In the genomic region with DNA sequence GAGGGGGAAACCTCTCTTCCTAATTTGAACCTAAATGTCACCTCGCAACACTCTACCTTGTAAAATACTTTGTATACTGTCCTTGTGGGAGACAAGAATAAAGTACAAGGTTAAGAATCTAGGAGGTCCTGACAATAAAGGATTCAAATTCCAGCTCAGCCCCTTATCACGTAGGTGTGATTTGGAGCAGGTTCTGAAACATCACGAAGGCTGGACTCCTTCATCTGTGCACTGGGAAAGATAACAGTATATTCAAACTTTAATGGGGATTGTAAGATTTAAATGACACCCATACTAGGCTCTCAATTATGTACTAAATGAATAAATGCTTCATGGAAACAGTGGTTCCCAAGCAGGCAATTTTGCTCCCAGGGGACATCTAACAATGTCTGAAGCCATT, we compare ENCODE assay signal across 10 cellular contexts. TPM values are rescaled to one million over a fixed set of nuclear protein-coding genes. Genes with fewer than 3 reads are reported as not detected.
DNase-seq lines count a peak whose midpoint lies in the region; ATAC-seq and TF ChIP-seq lines count a peak whose summit lies in the region.
"Had no signal": no experiment of that assay in that cellular context is flagged by ENCODE, and none has a peak within 500 bp of the region (broad histone marks: within the 10 kb centered on the region; RNA-seq: fewer than 3 reads in every experiment).

No MANE protein-coding gene starts in this region.

- peaks cover 51 to 78% (median 58%) of the 10 kb centered on the region in 4 donors for H3K4me1 Mint-ChIP-seq in CD4-positive, CD25-positive, alpha-beta regulatory T cell
- H3K4me1 Mint-ChIP-seq in chondrocyte (ENCODE audit: low read depth): peaks cover 73% of the 10 kb centered on the region

- peak overlapping the region; percentile 82 for H3K4me3 ChIP-seq in CD4-positive, CD25-positive, alpha-beta regulatory T cell (ENCODE audit: low read depth, low read length)
- peak overlapping the region; percentile 88 for H3K4me3 ChIP-seq in Loucy (ENCODE audit: low read length, poor library complexity, severe bottlenecking)
- peak overlapping the region; percentile 75 for H3K4me3 ChIP-seq in neuron (ENCODE audit: low read length)

- peak overlapping the region; percentile 90 to 98 (median 94) for H3K4me3 Mint-ChIP-seq in CD4-positive, CD25-positive, alpha-beta regulatory T cell
- peak overlapping the region; percentile 95 for H3K4me3 Mint-ChIP-seq in chondrocyte (ENCODE audit: unreplicated experiment)

- intact Hi-C loops in sciatic nerve (cut with DNase I): loop anchor here (10.0 kb wide), 1 partner anchor 54 kb away; the partner anchor contains the start of gene ZC3H7A

- peak overlapping the region in 2 of 3 donors; percentile 98 to 99 for H3K27ac Mint-ChIP-seq in CD4-positive, CD25-positive, alpha-beta regulatory T cell
- peak overlapping the region; percentile 56 for H3K27ac Mint-ChIP-seq in chondrocyte (ENCODE audit: unreplicated experiment)

- H3K9ac ChIP-seq in Loucy (ENCODE audit: low read depth, low read length, poor library complexity, severe bottlenecking): peak overlapping the region; percentile 79

- ATAC-seq in CD4-positive, CD25-positive, alpha-beta regulatory T cell (ENCODE audit: low read depth in 2 of 2): no peak
- ATAC-seq in sciatic nerve: no peak

- no peaks in the 10 kb centered on the region for H3F3A ChIP-seq in Loucy (ENCODE audit: low read depth)

- no peak for TF ChIP-seq CTCF in Loucy (conservative IDR thresholded peaks at IDR 0.05; ENCODE audit: low read length)
- no peak for TF ChIP-seq CTCF in chondrocyte (IDR thresholded peaks at IDR 0.05)

- H3K9me2 ChIP-seq in Loucy (replicated peaks; ENCODE audit: low read depth, low read length): no peaks in the 10 kb centered on the region

- H3K9me3 Mint-ChIP-seq in CD4-positive, CD25-positive, alpha-beta regulatory T cell: no peaks in the 10 kb centered on the region
- no peaks in the 10 kb centered on the region for H3K9me3 Mint-ChIP-seq in chondrocyte (ENCODE audit: low read depth)

- peak overlapping the region; percentile 56 for H3K27ac ChIP-seq in CD4-positive, CD25-positive, alpha-beta regulatory T cell (ENCODE audit: insufficient read depth, low read length, poor library complexity, severe bottlenecking)

- no peaks in the 10 kb centered on the region for H3K27me3 Mint-ChIP-seq in CD4-positive, CD25-positive, alpha-beta regulatory T cell
- no peaks in the 10 kb centered on the region for H3K27me3 Mint-ChIP-seq in chondrocyte (ENCODE audit: low read depth)

- DNase-seq in CD4-positive, CD25-positive, alpha-beta regulatory T cell: no peak
- DNase-seq in chondrocyte (ENCODE audit: low spot score) (no peak), sciatic nerve (ENCODE audit: low spot score) (no peak), DMS53 treated with DMSO at 0.1 percent for 48 hours (lab: John Stamatoyannopoulos, UW; ENCODE audit: unreplicated experiment) (no peak), NCI-H1092 treated with DMSO at 0.1 percent for 48 hours (lab: John Stamatoyannopoulos, UW) (no peak)
- no peak for DNase-seq in effector CD4-positive, alpha-beta T cell
- DNase-seq: activated CD8-positive, alpha-beta memory T cell treated with anti-CD3 and anti-CD28 coated beads for 24 hours; stimulated activated CD4-positive, alpha-beta T cell treated with anti-CD3 and anti-CD28 coated beads, Interleukin-2, amount 100 ng/mL, for 48 hours had no signal

- H3K36me3 Mint-ChIP-seq in CD4-positive, CD25-positive, alpha-beta regulatory T cell: peaks cover 21% of the 10 kb centered on the region
- H3K36me3 Mint-ChIP-seq in chondrocyte (ENCODE audit: low read depth): peaks cover 17% of the 10 kb centered on the region

- peaks cover 60% of the 10 kb centered on the region for H3K79me2 ChIP-seq in Loucy (ENCODE audit: insufficient read depth, low read length)

- H3K4me1 ChIP-seq in CD4-positive, CD25-positive, alpha-beta regulatory T cell (ENCODE audit: control insufficient read depth, insufficient read depth, low read length, poor library complexity, severe bottlenecking): peaks cover 62% of the 10 kb centered on the region
- peaks cover 14% of the 10 kb centered on the region for H3K4me1 ChIP-seq in Loucy (ENCODE audit: insufficient read depth, low read length, poor library complexity, severe bottlenecking)
- H3K4me1 ChIP-seq in neuron (ENCODE audit: insufficient read depth, low read length): peaks cover 13% of the 10 kb centered on the region

- peaks cover 15% of the 10 kb centered on the region for H3K36me3 ChIP-seq in CD4-positive, CD25-positive, alpha-beta regulatory T cell (ENCODE audit: control insufficient read depth, insufficient read depth, low read length)
- H3K36me3 ChIP-seq in Loucy (ENCODE audit: insufficient read depth, low read length) (peaks cover 6% of the 10 kb centered on the region; the same call in 1 of the 2 replicates), neuron (ENCODE audit: insufficient read depth, low read length) (peaks cover 17% of the 10 kb centered on the region)

- H2AFZ ChIP-seq in Loucy (ENCODE audit: low read length): no peak overlapping the region
- no peak overlapping the region for H2AFZ ChIP-seq in neuron (ENCODE audit: low read depth, low read length)

- no peaks in the 10 kb centered on the region for H3K27me3 ChIP-seq in CD4-positive, CD25-positive, alpha-beta regulatory T cell (ENCODE audit: control insufficient read depth, insufficient read depth, low read length)
- H3K27me3 ChIP-seq in Loucy (ENCODE audit: insufficient read depth, low read length, poor library complexity, severe bottlenecking) (no peaks in the 10 kb centered on the region), neuron (ENCODE audit: insufficient read depth, low read length) (no peaks in the 10 kb centered on the region)

- peaks cover 8% of the 10 kb centered on the region for H4K20me1 ChIP-seq in Loucy (ENCODE audit: insufficient read depth, low read length, poor library complexity, severe bottlenecking)

- peak overlapping the region; percentile 73 for H3K4me2 ChIP-seq in Loucy (ENCODE audit: low read depth, low read length, poor library complexity, severe bottlenecking)

- H3K9me3 ChIP-seq in CD4-positive, CD25-positive, alpha-beta regulatory T cell (ENCODE audit: control insufficient read depth in 2 of 2, low read length in 2 of 2): no peaks in the 10 kb centered on the region
- no peaks in the 10 kb centered on the region for H3K9me3 ChIP-seq in Loucy (ENCODE audit: insufficient read depth, low read depth, low read length)
- peaks cover 1% of the 10 kb centered on the region for H3K9me3 ChIP-seq in neuron (ENCODE audit: low read length)

RNA-seq across cellular contexts. Expression of gene TXNDC11, which starts 2.1 kb away (rescaled TPM):
- 178 TPM for total RNA-seq in CD4-positive, CD25-positive, alpha-beta regulatory T cell
- polyA plus RNA-seq in CD4-positive, CD25-positive, alpha-beta regulatory T cell: 10 to 100 TPM; 64.9 to 77.2 (median 70.0) TPM
- total RNA-seq in chondrocyte (34.9 to 53.1 TPM (median 39.7 TPM) in 3 replicates), sciatic nerve (36.6 TPM)

RNA-seq across cellular contexts. Expression of gene ZC3H7A, which starts 56.5 kb away (rescaled TPM):
- 157 TPM for total RNA-seq in CD4-positive, CD25-positive, alpha-beta regulatory T cell
- polyA plus RNA-seq in CD4-positive, CD25-positive, alpha-beta regulatory T cell: 10 to 100 TPM; 43.3 to 49.5 (median 47.5) TPM
- total RNA-seq in chondrocyte (56.0 to 72.4 TPM (median 57.9 TPM) in 3 replicates), sciatic nerve (91.1 TPM)
